1 cellular context compared by ENCODE assay signal in genomic region chr19:45955905-45956608, GRCh38.
TF ChIP-seq lines count a peak whose summit lies in the region.

No MANE protein-coding gene starts in this region.

TF ChIP-seq in H1, 55 proteins besides CTCF, POLR2A, EP300 and RAD21:
- no peak for TF ChIP-seq TAF7 (optimal IDR thresholded peaks at IDR 0.05; ENCODE audit: borderline replicate concordance, low read depth, low read length)
